ENCODE assay signal across 8 cellular contexts in the genomic region with DNA sequence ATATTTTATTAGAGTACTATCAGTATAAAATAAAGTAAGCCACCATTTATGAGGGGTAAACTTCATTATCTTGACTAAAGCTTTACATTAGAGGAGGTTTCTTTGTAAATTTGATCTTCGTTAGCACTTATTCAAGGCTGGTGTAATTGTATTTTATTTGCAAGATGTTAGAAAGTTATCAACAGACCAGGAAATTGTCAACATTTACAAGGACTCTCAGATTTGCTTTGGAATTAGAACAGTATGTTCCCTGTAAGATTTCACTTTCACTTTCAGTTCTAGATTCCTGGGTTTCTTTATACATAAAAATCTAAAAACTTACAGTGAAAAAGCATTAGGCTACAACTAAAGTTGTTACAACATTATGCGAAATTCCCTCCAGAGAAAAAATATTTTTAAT. TPM values are rescaled to one million over a fixed set of nuclear protein-coding genes. Genes with fewer than 3 reads are reported as not detected.
DNase-seq lines count a peak whose midpoint lies in the region; TF ChIP-seq lines count a peak whose summit lies in the region.

No MANE protein-coding gene starts in this region.

- TF ChIP-seq EP300 in suprapubic skin (IDR thresholded peaks at IDR 0.05) = no peak

- H3K4me3 Mint-ChIP-seq in activated CD4-positive, alpha-beta T cell treated with anti-CD3 and anti-CD28 coated beads, Interleukin-2, amount 10 ng/mL, durations not matched to agents 24 days and 14 days = peak overlapping the region; percentile 52
- peak overlapping the region; percentile 61 for H3K4me3 Mint-ChIP-seq in activated CD4-positive, alpha-beta memory T cell treated with anti-CD3 and anti-CD28 coated beads, Interleukin-2, amount 10 ng/mL, durations not matched to agents 7 days and 5 days

- intact Hi-C loops in activated CD4-positive, alpha-beta T cell treated with anti-CD3 and anti-CD28 coated beads, Interleukin-2, amount 10 ng/mL, durations not matched to agents 24 days and 14 days (cut with micrococcal nuclease) = no loop called here

- peak overlapping the region; percentile 62 for H3K27ac Mint-ChIP-seq in activated CD4-positive, alpha-beta T cell treated with anti-CD3 and anti-CD28 coated beads, Interleukin-2, amount 10 ng/mL, durations not matched to agents 24 days and 14 days
- peak overlapping the region; percentile 75 for H3K27ac Mint-ChIP-seq in activated CD4-positive, alpha-beta memory T cell treated with anti-CD3 and anti-CD28 coated beads, Interleukin-2, amount 10 ng/mL, durations not matched to agents 7 days and 5 days

- peak overlapping the region; percentile 28 for H2AFZ ChIP-seq in hepatocyte

- no peaks in the 10 kb centered on the region for H3K9me2 ChIP-seq in hepatocyte (replicated peaks; ENCODE audit: insufficient read depth)

- no peak for DNase-seq in activated CD4-positive, alpha-beta T cell treated with anti-CD3 and anti-CD28 coated beads, Interleukin-2, amount 10 ng/mL, durations not matched to agents 24 days and 14 days
- no peak for DNase-seq in activated CD4-positive, alpha-beta T cell treated with anti-CD3 and anti-CD28 coated beads for 48 hours
- no peak for DNase-seq in activated CD4-positive, alpha-beta memory T cell treated with anti-CD3 and anti-CD28 coated beads, Interleukin-2, amount 10 ng/mL, durations not matched to agents 7 days and 5 days
- DNase-seq in hepatocyte (ENCODE audit: low spot score) (no peak), suprapubic skin (ENCODE audit: low spot score in 2 of 2) (no peak), GDM1 (lab: John Stamatoyannopoulos, UW) (no peak), NCI-H69 (lab: John Stamatoyannopoulos, UW) (no peak)
- no peak for DNase-seq in effector CD8-positive, alpha-beta T cell (lab: John Stamatoyannopoulos, UW)

- 52% methylated on average over 2 of the region's 2 CpGs for WGBS in hepatocyte (ENCODE audit: low lambda C conversion rate, missing lambda C conversion rate)
- WGBS in suprapubic skin = 24% methylated on average over 2 of the region's 2 CpGs

- H3K36me3 ChIP-seq in hepatocyte (replicated peaks; ENCODE audit: insufficient read depth, low read depth) (no peaks in the 10 kb centered on the region), suprapubic skin (no peaks in the 10 kb centered on the region)

- H3K27ac ChIP-seq in hepatocyte (peak overlapping the region; percentile 67), suprapubic skin (peak overlapping the region; percentile 76)

- H3K4me1 Mint-ChIP-seq in activated CD4-positive, alpha-beta T cell treated with anti-CD3 and anti-CD28 coated beads, Interleukin-2, amount 10 ng/mL, durations not matched to agents 24 days and 14 days = peaks cover 43% of the 10 kb centered on the region
- H3K4me1 Mint-ChIP-seq in activated CD4-positive, alpha-beta memory T cell treated with anti-CD3 and anti-CD28 coated beads, Interleukin-2, amount 10 ng/mL, durations not matched to agents 7 days and 5 days = peaks cover 45% of the 10 kb centered on the region

- no peaks in the 10 kb centered on the region for H4K20me1 ChIP-seq in hepatocyte (ENCODE audit: insufficient read depth, poor library complexity, severe bottlenecking)

- peaks cover 19% of the 10 kb centered on the region for H3K4me1 ChIP-seq in hepatocyte (ENCODE audit: insufficient read depth)
- peaks cover 41% of the 10 kb centered on the region for H3K4me1 ChIP-seq in suprapubic skin

- POLR2A ChIA-PET in activated CD4-positive, alpha-beta memory T cell treated with anti-CD3 and anti-CD28 coated beads, Interleukin-2, amount 10 ng/mL, durations not matched to agents 7 days and 5 days (lab: Charles Lee) = interaction anchor here (1.0 to 3.7 kb wide), 4 partner anchors 18 to 139 kb away, joined by 3 to 19 read pairs (median 4); partner anchors contain the start of gene BIRC2

- peaks cover 2% of the 10 kb centered on the region for H3K27me3 Mint-ChIP-seq in activated CD4-positive, alpha-beta T cell treated with anti-CD3 and anti-CD28 coated beads, Interleukin-2, amount 10 ng/mL, durations not matched to agents 24 days and 14 days
- no peaks in the 10 kb centered on the region for H3K27me3 Mint-ChIP-seq in activated CD4-positive, alpha-beta memory T cell treated with anti-CD3 and anti-CD28 coated beads, Interleukin-2, amount 10 ng/mL, durations not matched to agents 7 days and 5 days

- no peaks in the 10 kb centered on the region for H3K79me2 ChIP-seq in hepatocyte

- H3K9me3 ChIP-seq in hepatocyte (ENCODE audit: low read depth) (no peaks in the 10 kb centered on the region), suprapubic skin (no peaks in the 10 kb centered on the region)

- H3K27me3 ChIP-seq in hepatocyte = no peaks in the 10 kb centered on the region
- H3K27me3 ChIP-seq in suprapubic skin = no peaks in the 10 kb centered on the region

- peaks cover 6% of the 10 kb centered on the region for H3K9me3 Mint-ChIP-seq in activated CD4-positive, alpha-beta T cell treated with anti-CD3 and anti-CD28 coated beads, Interleukin-2, amount 10 ng/mL, durations not matched to agents 24 days and 14 days
- H3K9me3 Mint-ChIP-seq in activated CD4-positive, alpha-beta memory T cell treated with anti-CD3 and anti-CD28 coated beads, Interleukin-2, amount 10 ng/mL, durations not matched to agents 7 days and 5 days = peaks cover 3% of the 10 kb centered on the region

- peak overlapping the region; percentile 56 for H3K4me2 ChIP-seq in hepatocyte

- TF ChIP-seq CTCF in hepatocyte (IDR thresholded peaks at IDR 0.05; ENCODE audit: poor library complexity) = no peak
- no peak for TF ChIP-seq CTCF in suprapubic skin (IDR thresholded peaks at IDR 0.05)

- H3K36me3 Mint-ChIP-seq in activated CD4-positive, alpha-beta T cell treated with anti-CD3 and anti-CD28 coated beads, Interleukin-2, amount 10 ng/mL, durations not matched to agents 24 days and 14 days (ENCODE audit: low read depth) = peaks cover 6% of the 10 kb centered on the region
- H3K36me3 Mint-ChIP-seq in activated CD4-positive, alpha-beta memory T cell treated with anti-CD3 and anti-CD28 coated beads, Interleukin-2, amount 10 ng/mL, durations not matched to agents 7 days and 5 days (ENCODE audit: low read depth) = peaks cover 4% of the 10 kb centered on the region

- H3K4me3 ChIP-seq in hepatocyte (no peak overlapping the region), suprapubic skin (peak overlapping the region; percentile 27)

- no peak for TF ChIP-seq POLR2A in suprapubic skin (IDR thresholded peaks at IDR 0.05)

- CTCF ChIA-PET in activated CD4-positive, alpha-beta memory T cell treated with anti-CD3 and anti-CD28 coated beads, Interleukin-2, amount 10 ng/mL, durations not matched to agents 7 days and 5 days (lab: Charles Lee) = interaction anchor here (0.6 to 15.8 kb wide), 4 partner anchors 18 to 634 kb away, joined by 3 to 158 read pairs (median 5); no protein-coding TSS in a partner anchor

RNA-seq across cellular contexts. Expression of gene BIRC3, which starts 4.6 kb away (rescaled TPM):
- total RNA-seq in activated CD4-positive, alpha-beta T cell treated with anti-CD3 and anti-CD28 coated beads, Interleukin-2, amount 10 ng/mL, durations not matched to agents 24 days and 14 days = 100 and 102 TPM in 2 replicates
- 10 to 100 TPM; 79.0 to 80.0 TPM for total RNA-seq in activated CD4-positive, alpha-beta memory T cell treated with anti-CD3 and anti-CD28 coated beads, Interleukin-2, amount 10 ng/mL, durations not matched to agents 7 days and 5 days
- total RNA-seq in hepatocyte (11.6 and 13.6 TPM in 2 replicates), suprapubic skin (10 to 100 TPM in 3 of 4 donors, 1 to 10 TPM in 1; 4.0 to 18.2 (median 10.7) TPM)
- polyA plus RNA-seq in hepatocyte = 11.5 and 13.7 TPM in 2 replicates

RNA-seq across cellular contexts. Expression of gene BIRC2, which starts 34.4 kb away (rescaled TPM):
- 27.8 and 30.8 TPM in 2 replicates for total RNA-seq in activated CD4-positive, alpha-beta T cell treated with anti-CD3 and anti-CD28 coated beads, Interleukin-2, amount 10 ng/mL, durations not matched to agents 24 days and 14 days
- 10 to 100 TPM; 36.0 to 39.7 TPM for total RNA-seq in activated CD4-positive, alpha-beta memory T cell treated with anti-CD3 and anti-CD28 coated beads, Interleukin-2, amount 10 ng/mL, durations not matched to agents 7 days and 5 days
- 85.7 and 96.8 TPM in 2 replicates for total RNA-seq in hepatocyte
- 37.7 and 42.1 TPM in 2 replicates for polyA plus RNA-seq in hepatocyte
- 10 to 100 TPM; 56.9 to 76.5 (median 64.6) TPM for total RNA-seq in suprapubic skin
